Comparison of ENCODE assay signal across 25 cellular contexts in the genomic region with DNA sequence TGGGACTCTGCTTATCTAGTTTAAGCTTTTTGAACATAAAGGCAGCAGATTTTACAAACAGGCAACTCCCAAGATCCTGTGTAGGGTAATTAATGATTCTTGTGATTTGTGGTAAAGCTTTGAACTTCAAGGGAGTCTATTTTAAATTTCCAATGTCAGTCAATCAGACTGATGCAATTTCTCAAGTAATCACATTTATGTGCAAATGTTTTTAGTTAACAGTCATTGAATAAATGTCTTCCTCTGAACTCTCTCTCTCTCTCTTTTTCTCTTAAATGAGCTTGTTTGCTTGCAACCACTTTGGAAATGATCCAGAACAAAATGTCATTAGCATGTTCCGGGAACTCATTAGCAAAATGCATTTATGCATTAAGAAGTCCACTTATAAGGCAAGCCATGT. TPM values are rescaled to one million over a fixed set of nuclear protein-coding genes. Genes with fewer than 3 reads are reported as not detected.
DNase-seq lines count a peak whose midpoint lies in the region; ATAC-seq and TF ChIP-seq lines count a peak whose summit lies in the region.
"Had no signal": no experiment of that assay in that cellular context is flagged by ENCODE, and none has a peak within 500 bp of the region (broad histone marks: within the 10 kb centered on the region; RNA-seq: fewer than 3 reads in every experiment).

No MANE protein-coding gene starts in this region.

- H3K4me1 Mint-ChIP-seq in brain, result peaks cover 63% of the 10 kb centered on the region

- ATAC-seq in HG03175 (IDR thresholded peaks at IDR 0.05; ENCODE audit: unreplicated experiment), result no peak
- ATAC-seq: HepG2, K562 had no signal

- H3K27me3 Mint-ChIP-seq in brain, result peaks cover 3% of the 10 kb centered on the region

- H3K4me1 ChIP-seq in tibial nerve, result no peaks in the 10 kb centered on the region
- H3K4me1 ChIP-seq: HAP-1, Peyer's patch had no signal

- TF ChIP-seq CTCF in brain (conservative IDR thresholded peaks at IDR 0.05) (no peak), tibial nerve (IDR thresholded peaks at IDR 0.05) (no peak)

- peaks cover 4% of the 10 kb centered on the region for H3K36me3 Mint-ChIP-seq in brain

- H3K27ac Mint-ChIP-seq in brain, result peak overlapping the region; percentile 34 to 88 (median 85)

- no peaks in the 10 kb centered on the region for H3K36me3 ChIP-seq in tibial nerve
- H3K36me3 ChIP-seq: HAP-1, MG63, Peyer's patch had no signal

- DNase-seq in NCI-H1436 (lab: John Stamatoyannopoulos, UW) (peak; percentile 13), NCI-H1436 treated with DMSO at 0.1 percent for 48 hours (lab: John Stamatoyannopoulos, UW) (no peak), DMS79 (lab: John Stamatoyannopoulos, UW) (peak; percentile 24), NCI-H446 (lab: John Stamatoyannopoulos, UW) (peak; percentile 15 to 28), putamen (ENCODE audit: low spot score) (no peak), tibial nerve (ENCODE audit: low spot score in 2 of 2) (no peak)
- DNase-seq: MG63; NCI-H187; NCI-H2171; NCI-H345; NCI-H526; NK-92 treated with Interleukin-12 subunit alpha and Interleukin-12 subunit beta, amount 100 ng/mL, for 24 hours; Peyer's patch; T-helper 9 cell had no signal

- H3K4me3 Mint-ChIP-seq in brain, result peak overlapping the region in 3 of 5 experiments; percentile 30 to 62 (median 53)

- 55 to 58% methylated on average over 1 of the region's 1 CpG for WGBS in tibial nerve, 2 donors

- no peak for TF ChIP-seq EP300 in tibial nerve (IDR thresholded peaks at IDR 0.05)

- peaks cover 0 to 3% (median 0%) of the 10 kb centered on the region in 5 experiments for H3K9me3 Mint-ChIP-seq in brain

- no peaks in the 10 kb centered on the region for H3K9me3 ChIP-seq in tibial nerve
- H3K9me3 ChIP-seq: HAP-1, MG63, Peyer's patch had no signal

- no peaks in the 10 kb centered on the region for H3K27me3 ChIP-seq in tibial nerve
- H3K27me3 ChIP-seq: MG63, Peyer's patch had no signal

- no peak for TF ChIP-seq POLR2A in tibial nerve (IDR thresholded peaks at IDR 0.05)

- no peak overlapping the region for H3K27ac ChIP-seq in tibial nerve
- H3K27ac ChIP-seq: C4-2B, HL-60, Peyer's patch had no signal

- no peak overlapping the region for H3K4me3 ChIP-seq in tibial nerve
- H3K4me3 ChIP-seq: HAP-1, K562, MG63, Peyer's patch had no signal

RNA-seq across cellular contexts. Expression of gene NYAP2, which starts 31.9 kb away (rescaled TPM):
- 0.20 TPM for polyA plus RNA-seq in brain (ENCODE audit: insufficient read depth, low read depth, low replicate concordance)
- under 1 TPM in 1 of 4 donors, not detected in 3; under 0.01 TPM for total RNA-seq in tibial nerve
- total RNA-seq: A172; G401; HepG2; LHCN-M2; Peyer's patch; T-helper 1 cell treated with Interleukin-12 subunit alpha and Interleukin-12 subunit beta and Interleukin-4 antibody, amounts not matched to agents 30 ng/mL and 1 ng/mL, for 36 hours had no signal
- polyA plus RNA-seq: HepG2 had no signal

Comparison
In these comparisons a context has a peak if more than half of its experiments do, and no peak if none do; other contexts are left out.
1. DNase-seq: peak in NCI-H1436 (single experiment), DMS79 (single experiment) and NCI-H446 (2 of 2); none in NCI-H1436 treated with DMSO at 0.1 percent for 48 hours (single experiment), putamen (single experiment) and tibial nerve (0 of 2).